ENCODE assay signal across 8 cellular contexts in the genomic region with DNA sequence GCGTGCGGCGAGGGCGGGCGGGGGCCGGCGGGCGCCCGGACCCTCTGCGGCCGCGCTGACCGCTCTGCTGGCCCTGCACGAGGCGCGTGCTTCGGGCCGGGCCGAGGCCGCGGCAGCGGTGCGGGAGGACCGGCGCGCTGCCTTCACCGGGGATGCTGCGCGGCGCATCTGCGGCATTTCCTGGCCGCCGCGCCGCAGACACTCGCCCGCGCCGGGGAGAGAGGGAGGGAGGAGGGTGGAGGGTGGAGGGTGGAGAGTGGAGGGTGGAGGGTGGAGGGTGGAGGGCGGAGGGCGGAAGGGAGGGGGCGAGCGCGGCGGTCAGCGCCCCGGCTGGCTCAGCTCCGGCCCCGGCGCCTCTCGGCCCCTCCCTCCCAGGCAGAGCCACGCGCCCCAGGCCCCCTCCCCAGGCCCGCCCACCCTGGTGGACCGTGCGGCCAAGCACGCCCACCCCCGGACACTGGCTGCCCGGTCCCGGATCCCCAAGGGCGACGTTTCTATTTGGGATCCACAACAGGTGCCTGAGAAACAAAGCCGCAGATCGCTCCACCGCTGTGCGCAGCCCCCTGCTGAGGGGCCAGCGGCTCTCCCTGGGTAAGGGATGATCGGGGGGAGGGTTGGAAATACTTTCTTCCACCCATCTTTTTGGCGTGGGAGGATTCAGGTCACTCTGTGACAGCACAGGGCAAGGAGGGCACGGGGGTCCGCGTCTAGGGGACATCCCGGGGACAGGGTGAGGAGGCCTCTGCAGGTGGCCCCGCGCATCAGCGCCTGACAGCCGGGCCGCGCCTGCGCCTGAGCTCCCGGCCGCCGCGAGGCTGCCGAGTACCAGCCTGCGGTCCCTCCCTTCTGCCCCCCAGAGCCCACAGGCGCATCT.
DNase-seq lines count a peak whose midpoint lies in the region; ATAC-seq and TF ChIP-seq lines count a peak whose summit lies in the region.

No MANE protein-coding gene starts in this region.

- H3K4me3 ChIP-seq in GM23248, result peak overlapping the region; percentile 95
- H3K4me3 ChIP-seq in adipocyte (ENCODE audit: low read length), result peak overlapping the region; percentile 86
- H3K4me3 ChIP-seq in heart right ventricle, result peak overlapping the region; percentile 52 to 77 (median 70)

- H3K79me2 ChIP-seq in GM23248 (ENCODE audit: insufficient read depth), result peaks cover 95% of the 10 kb centered on the region

- intact Hi-C loops in heart right ventricle (cut with DNase I), result loop anchor here in 7 of 10 donors (2.0 to 10.0 kb wide), 8 partner anchors 36 to 469 kb away; a partner anchor contains a TSS
- intact Hi-C loops in posterior vena cava (cut with DNase I), result loop anchor here (10.0 kb wide), 2 partner anchors 129 to 139 kb away; no protein-coding TSS in a partner anchor

- H3K9me3 ChIP-seq in GM23248 (ENCODE audit: low read depth) (no peaks in the 10 kb centered on the region), adipocyte (ENCODE audit: control insufficient read depth, low read length) (no peaks in the 10 kb centered on the region), heart right ventricle (no peaks in the 10 kb centered on the region)

- in situ Hi-C loops in GM23248 (cut with MboI), result loop anchor here (25.0 kb wide), 1 partner anchor 131 kb away; no protein-coding TSS in a partner anchor

- peaks cover 38% of the 10 kb centered on the region for H3K4me1 ChIP-seq in GM23248 (ENCODE audit: insufficient read depth)
- peaks cover 49% of the 10 kb centered on the region for H3K4me1 ChIP-seq in adipocyte (ENCODE audit: control insufficient read depth, insufficient read depth, low read length)
- peaks cover 0 to 60% (median 33%) of the 10 kb centered on the region in 9 donors for H3K4me1 ChIP-seq in heart right ventricle

- H4K20me1 ChIP-seq in GM23248 (ENCODE audit: insufficient read depth), result 0 out of 2 replicates have a peak, but pooled peaks cover 5% of the 10 kb centered on the region

- peak; percentile 85 to 96 (median 92) for ATAC-seq in heart right ventricle

- peak; percentile 37 to 79 (median 63) for TF ChIP-seq CTCF in heart right ventricle (IDR thresholded peaks at IDR 0.05)

- H3F3A ChIP-seq in GM23248 (ENCODE audit: insufficient read depth), result peaks cover 64% of the 10 kb centered on the region

- DNase-seq in GM03348 (ENCODE audit: low spot score) (peak; percentile 82), GM23248 (peak; percentile 93), Kasumi-1 (lab: John Stamatoyannopoulos, UW) (peak; percentile 58 to 69), SIG-M5 treated with dmso at 0.1 percent for 504 hours (lab: John Stamatoyannopoulos, UW; ENCODE audit: unreplicated experiment) (peak; percentile 80), adipocyte (ENCODE audit: low read depth) (peak; percentile 92), heart right ventricle (peak; percentile 67 to 78), posterior vena cava (ENCODE audit: low spot score) (peak; percentile 90), NK-92 (lab: John Stamatoyannopoulos, UW; ENCODE audit: unreplicated experiment) (no peak)

- peak overlapping the region; percentile 71 for H3K27ac ChIP-seq in GM23248
- peak overlapping the region; percentile 80 to 96 (median 91) for H3K27ac ChIP-seq in heart right ventricle

- H3K36me3 ChIP-seq in GM23248 (ENCODE audit: low read depth) (no peaks in the 10 kb centered on the region), adipocyte (ENCODE audit: control insufficient read depth, insufficient read depth, low read length, severe bottlenecking) (no peaks in the 10 kb centered on the region), heart right ventricle (no peaks in the 10 kb centered on the region)

- WGBS in GM23248 (ENCODE audit: low coverage in 1 of 2, low lambda C conversion rate in 2 of 2, missing lambda C conversion rate in 2 of 2), 2 experiments, result 1 to 2% methylated on average over 56 to 82 of the region's 87 CpGs
- 1% methylated on average over 63 to 84 of the region's 87 CpGs for WGBS in heart right ventricle, 2 donors

- H3K9ac ChIP-seq in GM23248, result peak overlapping the region; percentile 82
- H3K9ac ChIP-seq in adipocyte (ENCODE audit: low read length), result peak overlapping the region; percentile 85

- H3K4me2 ChIP-seq in GM23248 (ENCODE audit: unreplicated experiment), result peak overlapping the region; percentile 100

- H3K27me3 ChIP-seq in GM23248 (replicated peaks; ENCODE audit: insufficient read depth), result no peaks in the 10 kb centered on the region
- H3K27me3 ChIP-seq in adipocyte (replicated peaks; ENCODE audit: control insufficient read depth, insufficient read depth, low read length), result no peaks in the 10 kb centered on the region
- H3K27me3 ChIP-seq in heart right ventricle, result peaks cover 0 to 13% (median 0%) of the 10 kb centered on the region in 7 donors

- H2AFZ ChIP-seq in GM23248, result no peak overlapping the region

- H3K9me2 ChIP-seq in GM23248 (ENCODE audit: insufficient read depth), result no peaks in the 10 kb centered on the region
